In genomic region chr12:101671157-101671791, GRCh38 we compare ENCODE assay signal across 8 cellular contexts. TPM values are rescaled to one million over a fixed set of nuclear protein-coding genes. Genes with fewer than 3 reads are reported as not detected.
DNase-seq lines count a peak whose midpoint lies in the region; ATAC-seq and TF ChIP-seq lines count a peak whose summit lies in the region.

No MANE protein-coding gene starts in this region.

- H3K4me1 ChIP-seq in OCI-LY7 (ENCODE audit: insufficient read depth, low read length, poor library complexity, severe bottlenecking) (peaks cover 25% of the 10 kb centered on the region), gastroesophageal sphincter (no peaks in the 10 kb centered on the region)

- BruUV-seq in OCI-LY7 (replicated peaks; lab: Mats Ljungman, UMichigan) = no TSS peak

- peak overlapping the region; percentile 99 for H2AFZ ChIP-seq in OCI-LY7 (ENCODE audit: low read length)

- H3K27ac ChIP-seq in OCI-LY7 (ENCODE audit: low read depth, low read length, poor library complexity, severe bottlenecking) (peak overlapping the region; percentile 40), gastroesophageal sphincter (no peak overlapping the region), brain microvascular endothelial cell (no peak overlapping the region)

- intact Hi-C loops in OCI-LY7 (cut with micrococcal nuclease; ENCODE audit: unreplicated experiment) = loop anchor here (2.0 to 10.0 kb wide), 3 partner anchors 26 to 256 kb away; partner anchors contain the start of gene CHPT1

- no peak overlapping the region for H3K4me3 Mint-ChIP-seq in osteocyte (ENCODE audit: unreplicated experiment)

- H3K4me3 ChIP-seq in OCI-LY7 (ENCODE audit: low read depth, low read length, poor library complexity, severe bottlenecking) (peak overlapping the region; percentile 28), gastroesophageal sphincter (no peak overlapping the region), brain microvascular endothelial cell (ENCODE audit: low read depth, low read length) (no peak overlapping the region)

- TF ChIP-seq CTCF in OCI-LY7 (conservative IDR thresholded peaks at IDR 0.05; ENCODE audit: low read length) = no peak
- TF ChIP-seq CTCF in gastroesophageal sphincter (IDR thresholded peaks at IDR 0.05) = no peak
- TF ChIP-seq CTCF in osteocyte (IDR thresholded peaks at IDR 0.05) = no peak
- no peak for TF ChIP-seq CTCF in brain microvascular endothelial cell (IDR thresholded peaks at IDR 0.05; ENCODE audit: low read depth, low read length, missing control alignments)

- peaks cover 10% of the 10 kb centered on the region for H3K27me3 Mint-ChIP-seq in osteocyte (ENCODE audit: unreplicated experiment)

- POLR2A ChIA-PET in OCI-LY7 (lab: Charles Lee) = no interaction called here

- in situ Hi-C loops in brain microvascular endothelial cell (cut with HindIII; ENCODE audit: low pct_ligation_motif_present, low sequenced_read_pairs) = no loop called here

- H3K4me1 Mint-ChIP-seq in osteocyte (ENCODE audit: unreplicated experiment) = no peaks in the 10 kb centered on the region

- no peak for TF ChIP-seq EP300 in gastroesophageal sphincter (IDR thresholded peaks at IDR 0.05)

- no peaks in the 10 kb centered on the region for H3K9me3 Mint-ChIP-seq in osteocyte (ENCODE audit: unreplicated experiment)

- H3K36me3 ChIP-seq in OCI-LY7 (ENCODE audit: insufficient read depth, low read length) = no peaks in the 10 kb centered on the region
- no peaks in the 10 kb centered on the region for H3K36me3 ChIP-seq in gastroesophageal sphincter
- no peaks in the 10 kb centered on the region for H3K36me3 ChIP-seq in brain microvascular endothelial cell (replicated peaks)

- DNase-seq in OCI-LY7 (ENCODE audit: low spot score) = peak; percentile 79
- no peak for DNase-seq in osteocyte (ENCODE audit: extremely low spot score, unreplicated experiment)
- DNase-seq in NCI-H1092 (lab: John Stamatoyannopoulos, UW) = no peak
- no peak for DNase-seq in brain microvascular endothelial cell
- DNase-seq in effector CD8-positive, alpha-beta T cell (lab: John Stamatoyannopoulos, UW) = no peak

- ATAC-seq in GM18907 (IDR thresholded peaks at IDR 0.05; ENCODE audit: unreplicated experiment) (peak; percentile 94), HG02763 (IDR thresholded peaks at IDR 0.05; ENCODE audit: unreplicated experiment) (peak; percentile 80), gastroesophageal sphincter (peak; percentile 42)

- no peak for TF ChIP-seq POLR2A in gastroesophageal sphincter (IDR thresholded peaks at IDR 0.05)

- no peaks in the 10 kb centered on the region for H3K79me2 ChIP-seq in OCI-LY7 (ENCODE audit: insufficient read depth, low read depth, low read length)

- 46 to 82% methylated on average over 4 to 6 of the region's 6 CpGs for WGBS in gastroesophageal sphincter (ENCODE audit: low coverage in 1 of 2), 2 donors

- H3K27ac Mint-ChIP-seq in osteocyte (ENCODE audit: unreplicated experiment) = no peak overlapping the region

- CTCF ChIA-PET in OCI-LY7 (lab: Charles Lee; ENCODE audit: unreplicated experiment) = interaction anchor here (0.8 kb wide), 1 partner anchor 73 kb away, joined by 3 read pairs; no protein-coding TSS in a partner anchor

- H3K36me3 Mint-ChIP-seq in osteocyte (ENCODE audit: unreplicated experiment) = no peaks in the 10 kb centered on the region

- peak overlapping the region; percentile 65 for H3K4me2 ChIP-seq in OCI-LY7 (ENCODE audit: low read length)

- H3K9me2 ChIP-seq in OCI-LY7 (ENCODE audit: insufficient read depth, low read length) = no peaks in the 10 kb centered on the region

- H3K9me3 ChIP-seq in OCI-LY7 (ENCODE audit: low read length) = no peaks in the 10 kb centered on the region
- no peaks in the 10 kb centered on the region for H3K9me3 ChIP-seq in gastroesophageal sphincter

- H3K27me3 ChIP-seq in gastroesophageal sphincter (peaks cover under 1% of the 10 kb centered on the region), brain microvascular endothelial cell (replicated peaks) (no peaks in the 10 kb centered on the region)

- no peaks in the 10 kb centered on the region for H4K20me1 ChIP-seq in OCI-LY7 (ENCODE audit: insufficient read depth, low read length)

RNA-seq across cellular contexts. Expression of gene CHPT1, which starts 26.2 kb away (rescaled TPM):
- total RNA-seq in OCI-LY7 (2014; rRNA removed; shearing (Covaris generic)) = 33.6 and 56.6 TPM in 2 replicates
- total RNA-seq in OCI-LY7 (2022) = 44.3 and 44.9 TPM in 2 replicates
- 100 to 1,000 TPM in 1 of 4 donors, 10 to 100 TPM in 3; 47.3 to 130 (median 49.6) TPM for total RNA-seq in gastroesophageal sphincter
- 26.2 and 26.7 TPM in 2 replicates for total RNA-seq in osteocyte

Comparison
In these comparisons a context has a peak if more than half of its experiments do, and no peak if none do; other contexts are left out.
1. ATAC-seq: peak in every context shown above with its lines; median percentile 94 in GM18907; 80 in HG02763; 42 in gastroesophageal sphincter.